Comparison of ENCODE assay signal across 8 cellular contexts in the genomic region with DNA sequence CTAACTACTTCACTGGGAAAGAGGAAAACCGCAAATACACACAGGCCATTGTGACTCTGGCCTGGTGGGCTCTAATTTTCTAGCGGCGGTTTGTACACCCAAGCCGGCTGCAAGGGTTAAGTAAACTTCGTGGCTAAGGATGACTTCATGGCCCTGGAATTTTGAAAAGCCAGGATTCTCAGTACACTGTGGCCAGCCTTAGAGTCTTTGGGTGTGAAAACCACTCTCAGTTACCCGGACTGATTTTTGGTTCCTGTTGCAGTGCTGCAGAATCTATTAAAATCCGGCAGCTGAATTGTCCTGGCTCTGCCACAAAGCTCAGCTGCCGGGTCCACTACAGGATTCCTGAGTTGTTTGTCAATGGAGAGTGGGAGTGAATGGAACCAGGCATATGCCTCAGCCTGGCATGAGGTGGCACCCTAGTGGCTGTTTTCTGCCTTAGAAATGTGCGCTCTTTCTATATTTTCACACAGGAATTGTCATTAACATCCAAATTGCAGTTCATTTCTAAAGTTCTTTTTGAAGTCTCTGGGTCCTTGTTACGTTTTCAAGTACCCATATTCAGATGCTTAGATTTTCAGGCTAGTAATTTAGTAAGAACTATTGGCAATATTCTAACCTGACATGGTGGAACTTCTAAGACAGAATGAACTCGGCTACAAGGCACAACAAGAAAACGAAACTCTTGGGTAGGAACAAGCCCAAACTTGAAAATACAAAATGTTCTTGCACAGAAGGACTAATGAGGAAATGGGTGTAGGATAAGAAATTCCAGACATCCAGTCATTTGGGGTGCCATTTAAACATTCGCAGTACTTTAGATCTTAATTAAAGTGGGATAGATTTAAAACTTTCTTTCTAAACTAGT.
DNase-seq lines count a peak whose midpoint lies in the region; ATAC-seq and FAIRE-seq lines count a peak whose summit lies in the region.

No MANE protein-coding gene starts in this region.

- ATAC-seq in naive thymus-derived CD8-positive, alpha-beta T cell = no peak

- POLR2A ChIA-PET in naive thymus-derived CD8-positive, alpha-beta T cell (lab: Charles Lee) = no interaction called here

- FAIRE-seq in RCC 7860 (lab: Jason Lieb, UNC) (peak; percentile 97), urothelium cell line (lab: Jason Lieb, UNC) (no peak)

- peak overlapping the region; percentile 95 for H3K27ac ChIP-seq in epithelial cell of prostate

- H3K27me3 Mint-ChIP-seq in naive thymus-derived CD8-positive, alpha-beta T cell = no peaks in the 10 kb centered on the region

- no peak overlapping the region for H3K4me3 Mint-ChIP-seq in naive thymus-derived CD8-positive, alpha-beta T cell

- no peaks in the 10 kb centered on the region for H3K4me1 Mint-ChIP-seq in naive thymus-derived CD8-positive, alpha-beta T cell

- H3K36me3 Mint-ChIP-seq in naive thymus-derived CD8-positive, alpha-beta T cell = peaks cover 0 to 3% (median 2%) of the 10 kb centered on the region in 3 donors

- no peaks in the 10 kb centered on the region for H3K9me3 Mint-ChIP-seq in naive thymus-derived CD8-positive, alpha-beta T cell

- no peak overlapping the region for H3K27ac Mint-ChIP-seq in naive thymus-derived CD8-positive, alpha-beta T cell

- DNase-seq in COLO668 (lab: John Stamatoyannopoulos, UW; ENCODE audit: unreplicated experiment) (peak; percentile 68), HuH-7.5 (ENCODE audit: low spot score) (peak; percentile 20), RCC 7860 (ENCODE audit: low spot score) (peak; percentile 94), epithelial cell of prostate (ENCODE audit: low read depth, low spot score) (no peak), middle frontal gyrus (ENCODE audit: extremely low spot score, low spot score) (peak; percentile 74), urothelium cell line (ENCODE audit: low spot score) (peak; percentile 88)
- DNase-seq in naive thymus-derived CD8-positive, alpha-beta T cell = no peak
- no peak for DNase-seq in activated CD8-positive, alpha-beta memory T cell treated with anti-CD3 and anti-CD28 coated beads, Interleukin-2, amount 50 U/mL, for 48 hours

Comparison
In these comparisons a context has a peak if more than half of its experiments do, and no peak if none do; other contexts are left out.
1. DNase-seq: peak in COLO668 (single experiment), HuH-7.5 (single experiment), RCC 7860 (single experiment), middle frontal gyrus (single experiment) and urothelium cell line (single experiment); none in epithelial cell of prostate (single experiment), naive thymus-derived CD8-positive, alpha-beta T cell (0 of 10) and activated CD8-positive, alpha-beta memory T cell treated with anti-CD3 and anti-CD28 coated beads, Interleukin-2, amount 50 U/mL, for 48 hours (single experiment).